In genomic region chr21:42254631-42255030, GRCh38 we compare ENCODE assay signal across 24 cellular contexts. TPM values are rescaled to one million over a fixed set of nuclear protein-coding genes. Genes with fewer than 3 reads are reported as not detected.
DNase-seq lines count a peak whose midpoint lies in the region; ATAC-seq and TF ChIP-seq lines count a peak whose summit lies in the region.
"Had no signal": no experiment of that assay in that cellular context is flagged by ENCODE, and none has a peak within 500 bp of the region (broad histone marks: within the 10 kb centered on the region; RNA-seq: fewer than 3 reads in every experiment).

No MANE protein-coding gene starts in this region.

- peaks cover 23% of the 10 kb centered on the region for H3K4me1 ChIP-seq in lower lobe of right lung
- H3K4me1 ChIP-seq in CD8-positive, alpha-beta memory T cell (ENCODE audit: insufficient read depth, low read length) = peaks cover 5% of the 10 kb centered on the region
- H3K4me1 ChIP-seq: HAP-1, uterus had no signal

- peak; percentile 9 for DNase-seq in lower lobe of right lung
- DNase-seq in substantia nigra (lab: John Stamatoyannopoulos, UW) = peak in 31 of 49 donors; percentile 29 to 80 (median 52)
- DNase-seq in CD8-positive, alpha-beta memory T cell = no peak
- no peak for DNase-seq in cardiac septum (ENCODE audit: low spot score)
- DNase-seq in stimulated activated CD4-positive, alpha-beta T cell treated with anti-CD3 and anti-CD28 coated beads, Interleukin-4, amount 100 ng/mL, for 24 hours = no peak
- DNase-seq: activated CD4-positive, alpha-beta T cell treated with anti-CD3 and anti-CD28 coated beads, Interleukin-2, amount 10 ng/mL, durations not matched to agents 7 days and 5 days; activated naive CD4-positive, alpha-beta T cell treated with Interleukin-2 at 50 U/mL for 16 hours; activated T-cell treated with anti-CD3 and anti-CD28 coated beads, Interleukin-2, amount 50 U/mL, for 72 hours; cortex of kidney; gastrocnemius medialis; GDM1; NCI-H1105 treated with DMSO at 0.1 percent for 48 hours; NCI-H1930; NCI-H524; NK-92 treated with Interleukin-12 subunit alpha and Interleukin-12 subunit beta, amount 100 ng/mL, for 24 hours; ovary; stimulated activated CD4-positive, alpha-beta T cell treated with anti-CD3 and anti-CD28 coated beads, Interleukin-2, amount 100 ng/mL, for 24 hours; testis; uterus had no signal

- H3K9me3 ChIP-seq in KOPT-K1 (ENCODE audit: insufficient read depth, low read length, poor library complexity, severe bottlenecking) = no peaks in the 10 kb centered on the region
- no peaks in the 10 kb centered on the region for H3K9me3 ChIP-seq in lower lobe of right lung
- no peaks in the 10 kb centered on the region for H3K9me3 ChIP-seq in CD8-positive, alpha-beta memory T cell (ENCODE audit: low read length)
- H3K9me3 ChIP-seq: gastrocnemius medialis, HAP-1, left lung, ovary, right atrium auricular region, testis, uterus had no signal

- peaks cover 89% of the 10 kb centered on the region for H3K4me1 Mint-ChIP-seq in brain
- peaks cover 26 to 47% (median 38%) of the 10 kb centered on the region in 3 donors for H3K4me1 Mint-ChIP-seq in CD8-positive, alpha-beta memory T cell

- H3K36me3 Mint-ChIP-seq in brain = no peaks in the 10 kb centered on the region
- H3K36me3 Mint-ChIP-seq in CD8-positive, alpha-beta memory T cell = no peaks in the 10 kb centered on the region

- ATAC-seq in lower lobe of right lung = no peak
- ATAC-seq: activated T-cell treated with anti-CD3 and anti-CD28 coated beads, Interleukin-2, amount 50 U/mL, for 72 hours; gastrocnemius medialis; left lung had no signal

- H3K27ac ChIP-seq in KOPT-K1 (ENCODE audit: low read depth, low read length, poor library complexity, severe bottlenecking) (peak overlapping the region; percentile 25), lower lobe of right lung (no peak overlapping the region), substantia nigra (ENCODE audit: low read depth, low read length, poor library complexity, severe bottlenecking) (peak overlapping the region; percentile 84)
- H3K27ac ChIP-seq in CD8-positive, alpha-beta memory T cell (ENCODE audit: low read depth, low read length) = no peak overlapping the region
- H3K27ac ChIP-seq: gastrocnemius medialis, left lung, ovary, right atrium auricular region, testis, uterus had no signal

- intact Hi-C loops in lower lobe of right lung (cut with DNase I) = no loop called here
- intact Hi-C loops in cardiac septum (cut with DNase I) = loop anchor here (5.0 kb wide), 1 partner anchor 107 kb away; no protein-coding TSS in a partner anchor

- no peaks in the 10 kb centered on the region for H3K27me3 ChIP-seq in lower lobe of right lung (ENCODE audit: low read depth)
- no peaks in the 10 kb centered on the region for H3K27me3 ChIP-seq in CD8-positive, alpha-beta memory T cell (ENCODE audit: insufficient read depth, low read length, poor library complexity, severe bottlenecking)
- H3K27me3 ChIP-seq: gastrocnemius medialis, left lung, ovary, right atrium auricular region, testis, uterus had no signal

- H3K4me3 Mint-ChIP-seq in brain = peak overlapping the region in 3 of 5 experiments; percentile 7 to 32 (median 11)
- H3K4me3 Mint-ChIP-seq in CD8-positive, alpha-beta memory T cell = no peak overlapping the region
- H3K4me3 Mint-ChIP-seq: activated CD4-positive, alpha-beta T cell treated with anti-CD3 and anti-CD28 coated beads, Interleukin-2, amount 10 ng/mL, durations not matched to agents 7 days and 5 days; activated T-cell treated with anti-CD3 and anti-CD28 coated beads, Interleukin-2, amount 50 U/mL, for 72 hours had no signal

- TF ChIP-seq CTCF in brain (conservative IDR thresholded peaks at IDR 0.05) (no peak), lower lobe of right lung (IDR thresholded peaks at IDR 0.05) (no peak)

- peak overlapping the region; percentile 62 to 85 (median 76) for H3K27ac Mint-ChIP-seq in brain
- H3K27ac Mint-ChIP-seq in CD8-positive, alpha-beta memory T cell = peak overlapping the region in 4 of 8 donors; percentile 38 to 78 (median 58)
- H3K27ac Mint-ChIP-seq: activated CD4-positive, alpha-beta T cell treated with anti-CD3 and anti-CD28 coated beads, Interleukin-2, amount 10 ng/mL, durations not matched to agents 7 days and 5 days; activated T-cell treated with anti-CD3 and anti-CD28 coated beads, Interleukin-2, amount 50 U/mL, for 72 hours had no signal

- H3K4me3 ChIP-seq in lower lobe of right lung = no peak overlapping the region
- H3K4me3 ChIP-seq in CD8-positive, alpha-beta memory T cell (ENCODE audit: low read length) = no peak overlapping the region
- H3K4me3 ChIP-seq: gastrocnemius medialis, HAP-1, left lung, ovary, right atrium auricular region, testis, uterus had no signal

- POLR2A ChIA-PET in CD8-positive, alpha-beta memory T cell (lab: Charles Lee) = no interaction called here

- H3K27me3 Mint-ChIP-seq in brain = no peaks in the 10 kb centered on the region
- peaks cover 0 to 2% of the 10 kb centered on the region in 2 donors for H3K27me3 Mint-ChIP-seq in CD8-positive, alpha-beta memory T cell
- H3K27me3 Mint-ChIP-seq: activated CD4-positive, alpha-beta T cell treated with anti-CD3 and anti-CD28 coated beads, Interleukin-2, amount 10 ng/mL, durations not matched to agents 7 days and 5 days had no signal

- peaks cover 0 to 3% (median 0%) of the 10 kb centered on the region in 5 experiments for H3K9me3 Mint-ChIP-seq in brain
- no peaks in the 10 kb centered on the region for H3K9me3 Mint-ChIP-seq in CD8-positive, alpha-beta memory T cell
- H3K9me3 Mint-ChIP-seq: activated CD4-positive, alpha-beta T cell treated with anti-CD3 and anti-CD28 coated beads, Interleukin-2, amount 10 ng/mL, durations not matched to agents 7 days and 5 days; activated T-cell treated with anti-CD3 and anti-CD28 coated beads, Interleukin-2, amount 50 U/mL, for 72 hours had no signal

- CTCF ChIA-PET in CD8-positive, alpha-beta memory T cell (lab: Charles Lee) = interaction anchor here (2.6 kb wide), 1 partner anchor 90 kb away, joined by 8 read pairs; no protein-coding TSS in a partner anchor

- H3K36me3 ChIP-seq in KOPT-K1 (ENCODE audit: insufficient read depth, low read length) = no peaks in the 10 kb centered on the region
- no peaks in the 10 kb centered on the region for H3K36me3 ChIP-seq in lower lobe of right lung
- no peaks in the 10 kb centered on the region for H3K36me3 ChIP-seq in CD8-positive, alpha-beta memory T cell (ENCODE audit: insufficient read depth, low read length)
- H3K36me3 ChIP-seq: gastrocnemius medialis, HAP-1, left lung, ovary, right atrium auricular region, uterus had no signal

RNA-seq across cellular contexts. Expression of gene ABCG1, which starts 35.7 kb away (rescaled TPM):
- 31.4 TPM for polyA plus RNA-seq in brain (ENCODE audit: insufficient read depth, low read depth, low replicate concordance)
- 74.9 TPM for total RNA-seq in lower lobe of right lung
- total RNA-seq in CD8-positive, alpha-beta memory T cell = 1 to 10 TPM; 3.7 to 3.8 TPM
- 15.7 TPM for polyA plus RNA-seq in CD8-positive, alpha-beta memory T cell
- total RNA-seq in cardiac septum = 6.3 TPM

Comparison
In these comparisons a context has a peak if more than half of its experiments do, and no peak if none do; other contexts are left out.
1. H3K27ac ChIP-seq: peak in KOPT-K1 (single experiment) and substantia nigra (single experiment); none in lower lobe of right lung (single experiment) and CD8-positive, alpha-beta memory T cell (single experiment).
2. H3K4me3 Mint-ChIP-seq: peak in brain (3 of 5); none in CD8-positive, alpha-beta memory T cell (0 of 7).
3. DNase-seq: peak in lower lobe of right lung (single experiment) and substantia nigra (31 of 49); none in CD8-positive, alpha-beta memory T cell (0 of 5), cardiac septum (single experiment) and stimulated activated CD4-positive, alpha-beta T cell treated with anti-CD3 and anti-CD28 coated beads, Interleukin-4, amount 100 ng/mL, for 24 hours (single experiment).
4. RNA of gene ABCG1, which starts 35.7 kb away (total RNA-seq): 74.9 TPM in lower lobe of right lung (single experiment); 6.3 TPM in cardiac septum (single experiment) and 3.7 to 3.8 TPM in CD8-positive, alpha-beta memory T cell; every median in the first group is over 10 times any median in the second.